ENCODE assay signal across 8 cellular contexts in genomic region chr1:68213843-68214242, GRCh38. TPM values are rescaled to one million over a fixed set of nuclear protein-coding genes. Genes with fewer than 3 reads are reported as not detected.
A peak's percentile ranks its signal among the peaks of the same experiment; 100 is the strongest.
DNase-seq lines count a peak whose midpoint lies in the region; TF ChIP-seq lines count a peak whose summit lies in the region.

No MANE protein-coding gene starts in this region.

- no peaks in the 10 kb centered on the region for H3K36me3 ChIP-seq in esophagus (ENCODE audit: control insufficient read depth in 2 of 2, insufficient read depth in 2 of 2, low read length in 1 of 2)
- no peaks in the 10 kb centered on the region for H3K36me3 ChIP-seq in muscle layer of colon (ENCODE audit: insufficient read depth, low read length)

- peak overlapping the region; percentile 1 to 50 for H3K27ac ChIP-seq in esophagus (ENCODE audit: low read depth in 2 of 2, low read length in 1 of 2)
- H3K27ac ChIP-seq in muscle layer of colon (ENCODE audit: low read depth, low read length): peak overlapping the region; percentile 73

- H3K27me3 ChIP-seq in esophagus (ENCODE audit: control insufficient read depth in 1 of 2, insufficient read depth in 2 of 2, low read length in 2 of 2) (no peaks in the 10 kb centered on the region), muscle layer of colon (ENCODE audit: control insufficient read depth in 1 of 2, insufficient read depth in 2 of 2, low read length in 2 of 2) (no peaks in the 10 kb centered on the region)

- no peaks in the 10 kb centered on the region for H3K36me3 Mint-ChIP-seq in glutamatergic neuron (ENCODE audit: unreplicated experiment)

- DNase-seq in AG20443 (ENCODE audit: low spot score) (peak; percentile 32), NCI-H1694 treated with DMSO at 0.1 percent for 48 hours (lab: John Stamatoyannopoulos, UW) (peak; percentile 9), glutamatergic neuron (no peak), mesenteric fat pad (ENCODE audit: low spot score) (no peak)
- no peak for DNase-seq in activated naive CD4-positive, alpha-beta T cell (lab: John Stamatoyannopoulos, UW)
- DNase-seq in stimulated activated CD4-positive, alpha-beta T cell treated with anti-CD3 and anti-CD28 coated beads, Interleukin-4, amount 100 ng/mL, for 24 hours: no peak

- H3K9me3 ChIP-seq in esophagus (ENCODE audit: control insufficient read depth in 2 of 2, insufficient read depth in 1 of 2, low read depth in 1 of 2, low read length in 1 of 2) (no peaks in the 10 kb centered on the region), muscle layer of colon (ENCODE audit: low read length) (no peaks in the 10 kb centered on the region)

- H3K4me3 ChIP-seq in esophagus (ENCODE audit: low read depth in 1 of 2, low read length in 2 of 2) (no peak overlapping the region), muscle layer of colon (ENCODE audit: low read depth in 1 of 2, low read length in 2 of 2) (no peak overlapping the region)

- H3K4me1 ChIP-seq in esophagus (ENCODE audit: control insufficient read depth in 2 of 2, insufficient read depth in 2 of 2, low read length in 1 of 2) (peaks cover 0 to 2% of the 10 kb centered on the region in 2 donors), muscle layer of colon (ENCODE audit: insufficient read depth, low read length) (peaks cover 94% of the 10 kb centered on the region)

- H3K27me3 Mint-ChIP-seq in glutamatergic neuron (ENCODE audit: unreplicated experiment): no peaks in the 10 kb centered on the region

- 25 to 36% methylated on average over 5 of the region's 5 CpGs for WGBS in esophagus, 2 donors

- no peak overlapping the region for H3K27ac Mint-ChIP-seq in glutamatergic neuron (ENCODE audit: unreplicated experiment)

- no peaks in the 10 kb centered on the region for H3K9me3 Mint-ChIP-seq in glutamatergic neuron (ENCODE audit: unreplicated experiment)

- H3K4me3 Mint-ChIP-seq in glutamatergic neuron (ENCODE audit: unreplicated experiment): no peak overlapping the region

- no peak overlapping the region for H3K9ac ChIP-seq in muscle layer of colon (ENCODE audit: low read length)

- no peak for TF ChIP-seq CTCF in glutamatergic neuron (IDR thresholded peaks at IDR 0.05; ENCODE audit: partially characterized antibody, unreplicated experiment)

- no peaks in the 10 kb centered on the region for H3K4me1 Mint-ChIP-seq in glutamatergic neuron (ENCODE audit: low read depth, unreplicated experiment)

RNA-seq across cellular contexts. Expression of gene WLS, which starts 18.5 kb away (rescaled TPM):
- 10 to 100 TPM; 29.4 to 52.5 TPM for polyA plus RNA-seq in esophagus
- total RNA-seq in glutamatergic neuron (ENCODE audit: unreplicated experiment) (1.5 TPM), mesenteric fat pad (43.0 TPM)

Comparison
In these comparisons a context has a peak if more than half of its experiments do, and no peak if none do; other contexts are left out.
1. DNase-seq: peak in AG20443 (single experiment) and NCI-H1694 treated with DMSO at 0.1 percent for 48 hours (single experiment); none in glutamatergic neuron (single experiment), mesenteric fat pad (single experiment), activated naive CD4-positive, alpha-beta T cell (0 of 4) and stimulated activated CD4-positive, alpha-beta T cell treated with anti-CD3 and anti-CD28 coated beads, Interleukin-4, amount 100 ng/mL, for 24 hours (single experiment).
2. RNA of gene WLS, which starts 18.5 kb away (total RNA-seq): 43.0 TPM in mesenteric fat pad (single experiment); 1.5 TPM in glutamatergic neuron (single experiment); every median in the first group is over 10 times any median in the second.